In the genomic region with DNA sequence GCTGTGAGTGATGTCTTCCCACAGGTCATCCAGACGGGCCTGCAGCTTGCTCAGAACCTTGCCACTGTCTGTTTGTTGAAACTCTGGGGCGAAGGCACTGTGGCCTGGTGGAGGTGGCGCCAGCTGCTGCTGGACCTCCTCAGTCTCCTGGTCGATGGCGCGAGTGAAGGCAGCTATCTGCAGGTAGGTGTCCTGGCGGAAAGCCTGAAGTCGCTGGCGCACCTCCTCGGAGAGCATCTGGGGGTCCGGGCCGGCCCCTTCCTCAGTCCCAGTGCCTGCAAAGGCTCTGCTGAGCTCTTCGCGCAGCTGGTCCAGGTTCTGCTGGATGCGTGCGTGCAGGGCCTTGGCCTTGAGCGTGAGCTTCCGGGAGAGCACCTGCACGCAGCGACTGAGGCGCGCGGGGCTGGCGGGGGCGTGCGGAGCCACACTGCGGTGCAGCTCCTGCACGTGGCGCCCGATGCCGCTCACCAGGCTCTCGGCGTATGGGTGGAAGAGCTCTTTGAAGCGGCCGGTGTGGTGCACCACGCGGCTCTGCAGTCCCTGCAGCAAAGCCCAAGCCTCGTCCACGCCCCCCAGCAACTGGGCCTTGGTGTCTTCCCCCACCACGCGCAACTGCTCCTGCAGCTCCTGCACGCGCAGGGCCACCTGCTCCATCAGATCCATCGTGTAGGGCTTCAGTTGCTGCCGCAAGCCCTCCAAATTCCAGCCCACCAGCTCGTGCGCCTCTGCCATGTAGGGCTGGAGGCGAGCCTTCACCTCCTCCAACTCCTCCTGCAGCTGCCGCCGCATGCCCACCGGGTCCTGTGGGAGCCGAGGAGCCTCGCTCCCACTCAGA, we compare ENCODE assay signal across 11 cellular contexts. TPM values are rescaled to one million over a fixed set of nuclear protein-coding genes. Genes with fewer than 3 reads are reported as not detected.
"Had no signal": no experiment of that assay in that cellular context is flagged by ENCODE, and none has a peak within 500 bp of the region (broad histone marks: within the 10 kb centered on the region; RNA-seq: fewer than 3 reads in every experiment).

No MANE protein-coding gene starts in this region.

- H3K4me3 ChIP-seq: mucosa of descending colon, ovary had no signal

- H3K9me3 Mint-ChIP-seq: natural killer cell treated with Interleukin-12 subunit alpha and Interleukin-12 subunit beta and Interleukin-15 and Interleukin-18, amount 100 ng/mL, for 72 hours; T-helper 1 cell treated with Interleukin-12 subunit alpha and Interleukin-12 subunit beta and Interleukin-4 antibody, amounts not matched to agents 30 μg/mL and 1 μg/mL, for 36 hours had no signal

- H3K27ac Mint-ChIP-seq: natural killer cell treated with Interleukin-12 subunit alpha and Interleukin-12 subunit beta and Interleukin-15 and Interleukin-18, amount 100 ng/mL, for 72 hours had no signal

- FAIRE-seq: TTC549 had no signal

- H3K27ac ChIP-seq: ovary, skin epidermis had no signal

- H3K9me3 ChIP-seq: mucosa of descending colon, ovary had no signal

- H3K27me3 Mint-ChIP-seq: activated naive CD8-positive, alpha-beta T cell; natural killer cell treated with Interleukin-12 subunit alpha and Interleukin-12 subunit beta and Interleukin-15 and Interleukin-18, amount 100 ng/mL, for 72 hours had no signal

- H3K27me3 ChIP-seq: ovary had no signal

- H3K36me3 ChIP-seq: ovary had no signal

RNA-seq across cellular contexts. Expression of a gene that starts 1.3 kb away (rescaled TPM):
- total RNA-seq: cerebellum; dermis blood vessel endothelial cell; lung microvascular endothelial cell; mucosa of descending colon; natural killer cell treated with Interleukin-12 subunit alpha and Interleukin-12 subunit beta and Interleukin-15 and Interleukin-18, amount 100 ng/mL, for 72 hours had no signal
- polyA plus RNA-seq: esophagus, ovary had no signal

RNA-seq across cellular contexts. Expression of a gene that starts 32.7 kb away (rescaled TPM):
- total RNA-seq: dermis blood vessel endothelial cell; lung microvascular endothelial cell; mucosa of descending colon; natural killer cell treated with Interleukin-12 subunit alpha and Interleukin-12 subunit beta and Interleukin-15 and Interleukin-18, amount 100 ng/mL, for 72 hours had no signal

RNA-seq across cellular contexts. Expression of a gene that starts 39.3 kb away (rescaled TPM):
- total RNA-seq: cerebellum; dermis blood vessel endothelial cell; lung microvascular endothelial cell; natural killer cell treated with Interleukin-12 subunit alpha and Interleukin-12 subunit beta and Interleukin-15 and Interleukin-18, amount 100 ng/mL, for 72 hours had no signal
- polyA plus RNA-seq: esophagus, ovary had no signal
